ENCODE assay signal across 1 cellular context in genomic region chr13:67438465-67438864, GRCh38.
TF ChIP-seq lines count a peak whose summit lies in the region.

No MANE protein-coding gene starts in this region.

TF ChIP-seq in H1, 55 proteins besides CTCF, POLR2A, EP300 and RAD21:
- TF ChIP-seq NRF1 (IDR thresholded peaks at IDR 0.05; ENCODE audit: low read depth, low read length): no peak
- no peak for TF ChIP-seq SIX5 (IDR thresholded peaks at IDR 0.05; ENCODE audit: low read depth, low read length)
- TF ChIP-seq TAF1 (IDR thresholded peaks at IDR 0.05; ENCODE audit: low read depth, low read length): no peak
- no peak for TF ChIP-seq RBBP5 (IDR thresholded peaks at IDR 0.05; ENCODE audit: borderline replicate concordance, low read depth, low read length)
